1 cellular context compared by ENCODE assay signal in the genomic region with DNA sequence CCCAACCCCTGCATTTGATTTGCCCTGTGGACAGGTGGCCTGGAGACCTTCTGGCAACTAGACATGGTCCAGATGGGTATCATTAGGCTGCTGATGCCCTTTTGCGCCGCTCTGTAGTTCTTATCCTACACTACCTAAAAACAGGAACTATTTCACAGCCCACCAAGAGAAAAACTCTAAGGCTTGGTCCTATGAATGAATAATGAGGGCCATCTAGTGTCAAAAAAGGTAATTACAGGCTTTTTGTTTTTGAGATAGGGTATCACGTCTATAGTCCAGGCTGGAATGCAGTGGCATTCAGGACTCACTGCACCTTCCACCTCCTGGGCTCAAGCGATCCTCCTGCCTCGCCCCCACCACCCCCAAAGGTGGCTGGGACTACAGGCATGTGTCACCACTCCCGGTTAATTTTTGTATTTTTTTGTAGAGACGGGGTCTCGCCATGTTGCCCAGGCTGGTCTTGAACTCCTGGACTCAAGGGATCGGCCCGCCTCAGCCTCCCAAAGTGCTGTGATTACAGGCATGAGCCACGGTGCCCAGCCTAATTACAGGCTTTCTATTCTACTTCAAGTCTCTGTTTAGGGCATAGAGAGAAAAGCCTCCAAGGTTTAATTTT.
TF ChIP-seq lines count a peak whose summit lies in the region.

No MANE protein-coding gene starts in this region.

TF ChIP-seq in HCT116, 20 proteins besides CTCF, POLR2A, EP300 and RAD21:
- no peak for TF ChIP-seq EZH2 (IDR thresholded peaks at IDR 0.05)
- no peak for TF ChIP-seq ZFX (IDR thresholded peaks at IDR 0.05)
- TF ChIP-seq ELF1 (IDR thresholded peaks at IDR 0.05; ENCODE audit: borderline replicate concordance, low read depth) = no peak
- TF ChIP-seq, protein P1, sequence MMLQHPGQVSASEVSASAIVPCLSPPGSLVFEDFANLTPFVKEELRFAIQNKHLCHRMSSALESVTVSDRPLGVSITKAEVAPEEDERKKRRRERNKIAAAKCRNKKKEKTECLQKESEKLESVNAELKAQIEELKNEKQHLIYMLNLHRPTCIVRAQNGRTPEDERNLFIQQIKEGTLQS (IDR thresholded peaks at IDR 0.05) = no peak
- TF ChIP-seq, protein P2, sequence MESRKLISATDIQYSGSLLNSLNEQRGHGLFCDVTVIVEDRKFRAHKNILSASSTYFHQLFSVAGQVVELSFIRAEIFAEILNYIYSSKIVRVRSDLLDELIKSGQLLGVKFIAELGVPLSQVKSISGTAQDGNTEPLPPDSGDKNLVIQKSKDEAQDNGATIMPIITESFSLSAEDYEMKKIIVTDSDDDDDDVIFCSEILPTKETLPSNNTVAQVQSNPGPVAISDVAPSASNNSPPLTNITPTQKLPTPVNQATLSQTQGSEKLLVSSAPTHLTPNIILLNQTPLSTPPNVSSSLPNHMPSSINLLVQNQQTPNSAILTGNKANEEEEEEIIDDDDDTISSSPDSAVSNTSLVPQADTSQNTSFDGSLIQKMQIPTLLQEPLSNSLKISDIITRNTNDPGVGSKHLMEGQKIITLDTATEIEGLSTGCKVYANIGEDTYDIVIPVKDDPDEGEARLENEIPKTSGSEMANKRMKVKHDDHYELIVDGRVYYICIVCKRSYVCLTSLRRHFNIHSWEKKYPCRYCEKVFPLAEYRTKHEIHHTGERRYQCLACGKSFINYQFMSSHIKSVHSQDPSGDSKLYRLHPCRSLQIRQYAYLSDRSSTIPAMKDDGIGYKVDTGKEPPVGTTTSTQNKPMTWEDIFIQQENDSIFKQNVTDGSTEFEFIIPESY (IDR thresholded peaks at IDR 0.05; ENCODE audit: extremely low read depth, insufficient replicate concordance, low read length) = no peak
- no peak for TF ChIP-seq EGR1 (IDR thresholded peaks at IDR 0.05; ENCODE audit: low read depth)
- no peak for TF ChIP-seq FOSL1 (IDR thresholded peaks at IDR 0.05; ENCODE audit: low read depth)
- no peak for TF ChIP-seq POLR2AphosphoS5 (IDR thresholded peaks at IDR 0.05; ENCODE audit: low read depth, low read length)
- TF ChIP-seq SIN3A (IDR thresholded peaks at IDR 0.05; ENCODE audit: low read depth) = no peak
- TF ChIP-seq CBX3 (IDR thresholded peaks at IDR 0.05; ENCODE audit: low read depth) = no peak
- no peak for TF ChIP-seq YY1 (IDR thresholded peaks at IDR 0.05; ENCODE audit: extremely low read depth, insufficient replicate concordance, low read depth, low read length)
- no peak for TF ChIP-seq JUND (IDR thresholded peaks at IDR 0.05)
- TF ChIP-seq, protein P3, sequence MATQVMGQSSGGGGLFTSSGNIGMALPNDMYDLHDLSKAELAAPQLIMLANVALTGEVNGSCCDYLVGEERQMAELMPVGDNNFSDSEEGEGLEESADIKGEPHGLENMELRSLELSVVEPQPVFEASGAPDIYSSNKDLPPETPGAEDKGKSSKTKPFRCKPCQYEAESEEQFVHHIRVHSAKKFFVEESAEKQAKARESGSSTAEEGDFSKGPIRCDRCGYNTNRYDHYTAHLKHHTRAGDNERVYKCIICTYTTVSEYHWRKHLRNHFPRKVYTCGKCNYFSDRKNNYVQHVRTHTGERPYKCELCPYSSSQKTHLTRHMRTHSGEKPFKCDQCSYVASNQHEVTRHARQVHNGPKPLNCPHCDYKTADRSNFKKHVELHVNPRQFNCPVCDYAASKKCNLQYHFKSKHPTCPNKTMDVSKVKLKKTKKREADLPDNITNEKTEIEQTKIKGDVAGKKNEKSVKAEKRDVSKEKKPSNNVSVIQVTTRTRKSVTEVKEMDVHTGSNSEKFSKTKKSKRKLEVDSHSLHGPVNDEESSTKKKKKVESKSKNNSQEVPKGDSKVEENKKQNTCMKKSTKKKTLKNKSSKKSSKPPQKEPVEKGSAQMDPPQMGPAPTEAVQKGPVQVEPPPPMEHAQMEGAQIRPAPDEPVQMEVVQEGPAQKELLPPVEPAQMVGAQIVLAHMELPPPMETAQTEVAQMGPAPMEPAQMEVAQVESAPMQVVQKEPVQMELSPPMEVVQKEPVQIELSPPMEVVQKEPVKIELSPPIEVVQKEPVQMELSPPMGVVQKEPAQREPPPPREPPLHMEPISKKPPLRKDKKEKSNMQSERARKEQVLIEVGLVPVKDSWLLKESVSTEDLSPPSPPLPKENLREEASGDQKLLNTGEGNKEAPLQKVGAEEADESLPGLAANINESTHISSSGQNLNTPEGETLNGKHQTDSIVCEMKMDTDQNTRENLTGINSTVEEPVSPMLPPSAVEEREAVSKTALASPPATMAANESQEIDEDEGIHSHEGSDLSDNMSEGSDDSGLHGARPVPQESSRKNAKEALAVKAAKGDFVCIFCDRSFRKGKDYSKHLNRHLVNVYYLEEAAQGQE (IDR thresholded peaks at IDR 0.05; ENCODE audit: low read depth) = no peak
- no peak for TF ChIP-seq SP1 (IDR thresholded peaks at IDR 0.05; ENCODE audit: low read depth)
- no peak for TF ChIP-seq TCF7L2 (IDR thresholded peaks at IDR 0.05; ENCODE audit: borderline replicate concordance, extremely low read depth, insufficient read depth, insufficient read length)
- TF ChIP-seq ZNF274 (IDR thresholded peaks at IDR 0.05; ENCODE audit: low read depth, low read length) = no peak
- no peak for TF ChIP-seq CEBPB (IDR thresholded peaks at IDR 0.05; ENCODE audit: low read depth)
TF ChIP-seq in HCT116: peak in this region for 0.
